ENCODE assay signal across 18 cellular contexts in genomic region chr12:65877836-65878235, GRCh38. TPM values are rescaled to one million over a fixed set of nuclear protein-coding genes. Genes with fewer than 3 reads are reported as not detected.
DNase-seq lines count a peak whose midpoint lies in the region; ATAC-seq and TF ChIP-seq lines count a peak whose summit lies in the region.
"Had no signal": no experiment of that assay in that cellular context is flagged by ENCODE, and none has a peak within 500 bp of the region (broad histone marks: within the 10 kb centered on the region; RNA-seq: fewer than 3 reads in every experiment).

No MANE protein-coding gene starts in this region.

- no peaks in the 10 kb centered on the region for H3K9me3 Mint-ChIP-seq in HFFc6
- no peaks in the 10 kb centered on the region for H3K9me3 Mint-ChIP-seq in brain
- H3K9me3 Mint-ChIP-seq in nephron = no peaks in the 10 kb centered on the region
- H3K9me3 Mint-ChIP-seq in activated CD4-positive, alpha-beta memory T cell treated with anti-CD3 and anti-CD28 coated beads for 36 hours = no peaks in the 10 kb centered on the region

- H3K36me3 ChIP-seq in ACC112 (ENCODE audit: insufficient read depth, low read length) = peaks cover 36% of the 10 kb centered on the region

- peak overlapping the region; percentile 86 for H3K27ac Mint-ChIP-seq in HFFc6
- H3K27ac Mint-ChIP-seq in brain = peak overlapping the region in 3 of 5 experiments; percentile 31 to 72 (median 42)
- H3K27ac Mint-ChIP-seq in nephron = peak overlapping the region; percentile 72 to 94 (median 89)
- no peak overlapping the region for H3K27ac Mint-ChIP-seq in activated CD4-positive, alpha-beta memory T cell treated with anti-CD3 and anti-CD28 coated beads for 36 hours

- no peak overlapping the region for H3K4me3 ChIP-seq in ACC112 (ENCODE audit: low read depth, low read length)
- H3K4me3 ChIP-seq: A549 had no signal

- H3K27me3 Mint-ChIP-seq in HFFc6 (ENCODE audit: insufficient read depth) = peaks cover 3% of the 10 kb centered on the region
- no peaks in the 10 kb centered on the region for H3K27me3 Mint-ChIP-seq in brain
- peaks cover 4% of the 10 kb centered on the region for H3K27me3 Mint-ChIP-seq in nephron (ENCODE audit: low read depth)
- H3K27me3 Mint-ChIP-seq in activated CD4-positive, alpha-beta memory T cell treated with anti-CD3 and anti-CD28 coated beads for 36 hours = peaks cover 28% of the 10 kb centered on the region

- no peak for ATAC-seq in HG03159 (IDR thresholded peaks at IDR 0.05; ENCODE audit: unreplicated experiment)

- H3K36me3 Mint-ChIP-seq in HFFc6 (ENCODE audit: low read depth) (peaks cover 48% of the 10 kb centered on the region), brain (no peaks in the 10 kb centered on the region), nephron (ENCODE audit: low read depth) (peaks cover 39% of the 10 kb centered on the region)
- H3K36me3 Mint-ChIP-seq in activated CD4-positive, alpha-beta memory T cell treated with anti-CD3 and anti-CD28 coated beads for 36 hours = no peaks in the 10 kb centered on the region

- peaks cover 90% of the 10 kb centered on the region for H3K79me2 ChIP-seq in ACC112 (ENCODE audit: control insufficient read depth, insufficient read depth, low read length, unreplicated experiment)

- CTCF ChIA-PET in activated CD4-positive, alpha-beta memory T cell treated with anti-CD3 and anti-CD28 coated beads for 36 hours (lab: Charles Lee) = no interaction called here

- H3K4me3 Mint-ChIP-seq in HFFc6 (peak overlapping the region; percentile 5; the same call in 1 of the 2 replicates), brain (peak overlapping the region in 1 of 5 experiments; percentile 78), nephron (no peak overlapping the region)
- no peak overlapping the region for H3K4me3 Mint-ChIP-seq in activated CD4-positive, alpha-beta memory T cell treated with anti-CD3 and anti-CD28 coated beads for 36 hours

- H3K27ac ChIP-seq in ACC112 (ENCODE audit: low read depth, low read length) = peak overlapping the region; percentile 85
- H3K27ac ChIP-seq: A549 had no signal

- H3K4me1 ChIP-seq in ACC112 (ENCODE audit: control insufficient read depth, insufficient read depth, low read length, unreplicated experiment) = peaks cover 91% of the 10 kb centered on the region
- H3K4me1 ChIP-seq: A549 had no signal

- no peaks in the 10 kb centered on the region for H3K27me3 ChIP-seq in ACC112 (ENCODE audit: insufficient read depth, low read length)

- DNase-seq in HFFc6 (no peak), NCI-H1694 (lab: John Stamatoyannopoulos, UW) (no peak)
- DNase-seq in activated CD4-positive, alpha-beta memory T cell treated with anti-CD3 and anti-CD28 coated beads for 36 hours = no peak
- DNase-seq in activated CD4-positive, CD25-positive, alpha-beta regulatory T cell treated with anti-CD3 and anti-CD28 coated beads, Interleukin-2, amount 50 U/mL, for 72 hours = no peak
- DNase-seq: AML-193, DMS79, KG1, NCI-H1092, NCI-H187, NCI-H2171, NCI-H774, SIG-M5 had no signal

- intact Hi-C loops in activated CD4-positive, alpha-beta memory T cell treated with anti-CD3 and anti-CD28 coated beads for 36 hours (cut with micrococcal nuclease) = no loop called here

- H2AFZ ChIP-seq in ACC112 (ENCODE audit: low read length, unreplicated experiment) = no peak overlapping the region

- H3K4me1 Mint-ChIP-seq in HFFc6 (ENCODE audit: low read depth) (peaks cover 97% of the 10 kb centered on the region), brain (peaks cover 65% of the 10 kb centered on the region), nephron (peaks cover 56% of the 10 kb centered on the region)
- peaks cover 4% of the 10 kb centered on the region for H3K4me1 Mint-ChIP-seq in activated CD4-positive, alpha-beta memory T cell treated with anti-CD3 and anti-CD28 coated beads for 36 hours (ENCODE audit: low read depth)

- POLR2A ChIA-PET in activated CD4-positive, alpha-beta memory T cell treated with anti-CD3 and anti-CD28 coated beads for 36 hours (lab: Charles Lee) = no interaction called here

- TF ChIP-seq CTCF in HFFc6 (IDR thresholded peaks at IDR 0.05) (no peak), brain (conservative IDR thresholded peaks at IDR 0.05) (no peak), nephron (IDR thresholded peaks at IDR 0.05; ENCODE audit: unreplicated experiment in 3 of 3) (no peak)

RNA-seq across cellular contexts. Expression of gene HMGA2, which starts 53.6 kb away (rescaled TPM):
- 100 to 1,000 TPM in 5 of 6 experiments, 10 to 100 TPM in 1; 83.8 to 170 (median 167) TPM for total RNA-seq in HFFc6 (2021; fragmentation: NEBNext Ultra II Directional; extraction: Animal tissue kit (Norgen Biotek cat#: 25700))
- not detected for polyA plus RNA-seq in brain (ENCODE audit: insufficient read depth, low read depth, low replicate concordance)
- not detected for total RNA-seq in activated CD4-positive, alpha-beta memory T cell treated with anti-CD3 and anti-CD28 coated beads for 36 hours
- total RNA-seq: NCI-H460 had no signal

Comparison
In these comparisons a context has a peak if more than half of its experiments do, and no peak if none do; other contexts are left out.
1. RNA of gene HMGA2, which starts 53.6 kb away (total RNA-seq): 83.8 to 170 TPM in HFFc6; not detected in activated CD4-positive, alpha-beta memory T cell treated with anti-CD3 and anti-CD28 coated beads for 36 hours; every median in the first group is over 10 times any median in the second.